ENCODE assay signal across 8 cellular contexts in genomic region chr2:144596074-144596871, GRCh38.
A peak's percentile ranks its signal among the peaks of the same experiment; 100 is the strongest.
DNase-seq lines count a peak whose midpoint lies in the region; ATAC-seq and TF ChIP-seq lines count a peak whose summit lies in the region.

No MANE protein-coding gene starts in this region.

- DNase-seq in GM03348 (ENCODE audit: low spot score) (peak; percentile 6), LHCN-M2 (ENCODE audit: low read depth) (peak; percentile 73), astrocyte of the cerebellum (ENCODE audit: low read depth) (peak; percentile 13), mesendoderm (peak; percentile 49), NCI-H446 treated with DMSO at 0.1 percent for 48 hours (lab: John Stamatoyannopoulos, UW) (no peak), thyroid gland (no peak), WERI-Rb-1 (no peak)

- H3K9ac ChIP-seq in mesendoderm (ENCODE audit: low read length): no peak overlapping the region

- H2BK120ac ChIP-seq in mesendoderm (ENCODE audit: low read depth, low read length): peak overlapping the region; percentile 73

- H2BK15ac ChIP-seq in mesendoderm (replicated peaks; ENCODE audit: low read depth): no peak overlapping the region

- H3K27me3 ChIP-seq in mesendoderm (ENCODE audit: insufficient read depth, low read length, poor library complexity) (no peaks in the 10 kb centered on the region), thyroid gland (no peaks in the 10 kb centered on the region), WERI-Rb-1 (ENCODE audit: insufficient read depth, low read depth, severe bottlenecking) (no peaks in the 10 kb centered on the region)

- peak overlapping the region; percentile 53 for H3K18ac ChIP-seq in mesendoderm (ENCODE audit: low read length)

- H3K36me3 ChIP-seq in mesendoderm (ENCODE audit: control insufficient read depth, insufficient read depth, low read length) (no peaks in the 10 kb centered on the region), thyroid gland (no peaks in the 10 kb centered on the region), WERI-Rb-1 (no peaks in the 10 kb centered on the region)

- H3K79me2 ChIP-seq in mesendoderm (ENCODE audit: control insufficient read depth, insufficient read depth, low read length): no peaks in the 10 kb centered on the region

- no peak overlapping the region for H2AK5ac ChIP-seq in mesendoderm (ENCODE audit: low read length)

- peak overlapping the region; percentile 14 for H4K8ac ChIP-seq in mesendoderm (ENCODE audit: low read depth, low read length)

- H3K4me3 ChIP-seq in astrocyte of the cerebellum (ENCODE audit: low read depth, low read length) (no peak overlapping the region), mesendoderm (ENCODE audit: low read length) (no peak overlapping the region), thyroid gland (replicated peaks in 1 of 3) (no peak overlapping the region), WERI-Rb-1 (ENCODE audit: low read depth, low read length) (no peak overlapping the region)

- H3K9me3 ChIP-seq in thyroid gland (no peaks in the 10 kb centered on the region), WERI-Rb-1 (ENCODE audit: severe bottlenecking) (no peaks in the 10 kb centered on the region)

- H3K4ac ChIP-seq in mesendoderm (ENCODE audit: low read depth, low read length): peak overlapping the region; percentile 70

- ATAC-seq in GM21825 (IDR thresholded peaks at IDR 0.05; ENCODE audit: unreplicated experiment): peak; percentile 86

- no peak for TF ChIP-seq POLR2A in thyroid gland (IDR thresholded peaks at IDR 0.05)

- H3K79me1 ChIP-seq in mesendoderm (ENCODE audit: low read length): no peaks in the 10 kb centered on the region

- no peak for TF ChIP-seq CTCF in astrocyte of the cerebellum (IDR thresholded peaks at IDR 0.05; ENCODE audit: low read depth, low read length, missing control alignments)
- no peak for TF ChIP-seq CTCF in thyroid gland (IDR thresholded peaks at IDR 0.05)
- TF ChIP-seq CTCF in WERI-Rb-1 (IDR thresholded peaks at IDR 0.05; ENCODE audit: low read depth, low read length): no peak

- intact Hi-C loops in thyroid gland (cut with DNase I): no loop called here

- H3K27ac ChIP-seq in mesendoderm (ENCODE audit: low read depth, low read length): no peak overlapping the region
- H3K27ac ChIP-seq in thyroid gland: no peak overlapping the region
- H3K27ac ChIP-seq in WERI-Rb-1: no peak overlapping the region

- WGBS in mesendoderm (ENCODE audit: extremely low coverage, insufficient coverage, low lambda C conversion rate): no CpG with 5 or more reads among the region's 9 CpGs
- WGBS in thyroid gland, 2 donors: 53 to 56% methylated on average over 9 of the region's 9 CpGs

- no peak overlapping the region for H3K23ac ChIP-seq in mesendoderm (ENCODE audit: low read length)

- H3K56ac ChIP-seq in mesendoderm (ENCODE audit: low read length): peak overlapping the region; percentile 44

- H3K4me1 ChIP-seq in mesendoderm (ENCODE audit: control insufficient read depth, low read depth, low read length) (peaks cover 18% of the 10 kb centered on the region), thyroid gland (peaks cover 0 to 7% of the 10 kb centered on the region in 2 donors)

- in situ Hi-C loops in astrocyte of the cerebellum (cut with HindIII; ENCODE audit: low sequenced_read_pairs): no loop called here

- H4K5ac ChIP-seq in mesendoderm (ENCODE audit: low read length): no peak overlapping the region

- no peak overlapping the region for H2BK5ac ChIP-seq in mesendoderm (ENCODE audit: low read length)

- H3K4me2 ChIP-seq in mesendoderm (ENCODE audit: low read length): no peak overlapping the region

Comparison
In these comparisons a context has a peak if more than half of its experiments do, and no peak if none do; other contexts are left out.
1. DNase-seq: peak in GM03348 (single experiment), LHCN-M2 (single experiment), astrocyte of the cerebellum (single experiment) and mesendoderm (single experiment); none in NCI-H446 treated with DMSO at 0.1 percent for 48 hours (single experiment), thyroid gland (0 of 2) and WERI-Rb-1 (single experiment).